In the genomic region with DNA sequence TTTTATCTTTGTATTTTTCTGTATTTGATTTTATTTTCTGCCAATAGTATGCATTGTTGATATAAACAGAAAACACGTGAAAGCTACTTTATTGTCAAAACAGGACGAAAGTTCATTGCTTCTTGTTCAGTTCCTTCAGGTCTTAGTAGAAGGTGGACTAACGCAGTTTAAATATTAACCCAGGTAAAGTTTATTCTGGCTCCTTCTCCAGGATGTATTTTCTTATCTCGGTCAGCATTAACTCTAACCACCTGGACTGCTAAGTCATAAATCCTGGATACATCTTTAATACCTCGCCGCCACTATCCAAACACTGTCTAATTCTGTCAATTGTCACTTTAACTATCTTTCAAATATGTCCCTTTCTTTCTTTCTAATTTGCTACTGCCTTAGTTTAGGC, we compare ENCODE assay signal across 26 cellular contexts. TPM values are rescaled to one million over a fixed set of nuclear protein-coding genes. Genes with fewer than 3 reads are reported as not detected.
DNase-seq lines count a peak whose midpoint lies in the region; ATAC-seq and TF ChIP-seq lines count a peak whose summit lies in the region.
"Had no signal": no experiment of that assay in that cellular context is flagged by ENCODE, and none has a peak within 500 bp of the region (broad histone marks: within the 10 kb centered on the region; RNA-seq: fewer than 3 reads in every experiment).

No MANE protein-coding gene starts in this region.

- no peaks in the 10 kb centered on the region for H3K27me3 ChIP-seq in liver (ENCODE audit: control insufficient read depth in 4 of 4, insufficient read depth in 4 of 4, low read length in 3 of 4)
- no peaks in the 10 kb centered on the region for H3K27me3 ChIP-seq in stomach
- H3K27me3 ChIP-seq in brain microvascular endothelial cell (replicated peaks), result no peaks in the 10 kb centered on the region
- no peaks in the 10 kb centered on the region for H3K27me3 ChIP-seq in GM23248 (replicated peaks; ENCODE audit: insufficient read depth)
- no peaks in the 10 kb centered on the region for H3K27me3 ChIP-seq in esophagus muscularis mucosa
- H3K27me3 ChIP-seq: adrenal gland, breast epithelium, heart right ventricle, SJSA1, suprapubic skin had no signal

- peaks cover 10% of the 10 kb centered on the region for H3F3A ChIP-seq in GM23248 (ENCODE audit: insufficient read depth)

- peak overlapping the region; percentile 25 to 35 for H3K27ac ChIP-seq in liver (ENCODE audit: low read depth in 1 of 2, low read length in 2 of 2)
- peak overlapping the region; percentile 64 to 77 (median 71) for H3K27ac ChIP-seq in stomach
- H3K27ac ChIP-seq in brain microvascular endothelial cell, result no peak overlapping the region
- no peak overlapping the region for H3K27ac ChIP-seq in GM23248
- H3K27ac ChIP-seq in esophagus muscularis mucosa (replicated peaks in 1 of 4), result no peak overlapping the region
- H3K27ac ChIP-seq: adrenal gland, breast epithelium, heart right ventricle, SJSA1, suprapubic skin had no signal

- no peak for TF ChIP-seq POLR2A in stomach (IDR thresholded peaks at IDR 0.05)
- TF ChIP-seq POLR2A in esophagus muscularis mucosa (IDR thresholded peaks at IDR 0.05; ENCODE audit: low read depth), result no peak

- 31% methylated on average over 6 of the region's 6 CpGs for WGBS in liver
- 30 to 53% (median 46%) methylated on average over 6 of the region's 6 CpGs for WGBS in stomach, 5 donors
- 66 to 72% methylated on average over 6 of the region's 6 CpGs for WGBS in GM23248 (ENCODE audit: low coverage in 1 of 2, low lambda C conversion rate in 2 of 2, missing lambda C conversion rate in 2 of 2), 2 experiments
- WGBS in esophagus muscularis mucosa, result 84% methylated on average over 6 of the region's 6 CpGs

- intact Hi-C loops in stomach (cut with DNase I; ENCODE audit: low total_unique reads) (no loop called here), esophagus muscularis mucosa (cut with DNase I) (no loop called here)

- H3K9me2 ChIP-seq in GM23248 (ENCODE audit: insufficient read depth), result no peaks in the 10 kb centered on the region

- TF ChIP-seq CTCF in liver (IDR thresholded peaks at IDR 0.05; ENCODE audit: low read depth, low read length, missing input control) (no peak), stomach (IDR thresholded peaks at IDR 0.05) (no peak), brain microvascular endothelial cell (IDR thresholded peaks at IDR 0.05; ENCODE audit: low read depth, low read length, missing control alignments) (no peak), esophagus muscularis mucosa (IDR thresholded peaks at IDR 0.05) (no peak)

- in situ Hi-C loops in brain microvascular endothelial cell (cut with HindIII; ENCODE audit: low pct_ligation_motif_present, low sequenced_read_pairs), result no loop called here
- in situ Hi-C loops in GM23248 (cut with MboI), result no loop called here

- no peaks in the 10 kb centered on the region for H3K79me2 ChIP-seq in GM23248 (ENCODE audit: insufficient read depth)

- H3K9ac ChIP-seq in liver (ENCODE audit: low read depth in 1 of 2, low read length in 2 of 2) (no peak overlapping the region), GM23248 (no peak overlapping the region)

- no peak for TF ChIP-seq EP300 in stomach (IDR thresholded peaks at IDR 0.05)
- no peak for TF ChIP-seq EP300 in esophagus muscularis mucosa (IDR thresholded peaks at IDR 0.05)

- no peak for ATAC-seq in GM21825 (IDR thresholded peaks at IDR 0.05; ENCODE audit: unreplicated experiment)
- ATAC-seq: heart right ventricle; sciatic nerve; stimulated activated memory B cell treated with anti-CD40 and anti-IgM and Interleukin-4, amounts not matched to agents 10 μg/mL and 1 μg/mL and 100 μg/mL, for 72 hours had no signal

- H3K9me3 ChIP-seq in liver (ENCODE audit: control insufficient read depth in 4 of 4, low read length in 3 of 4) (no peaks in the 10 kb centered on the region), stomach (no peaks in the 10 kb centered on the region), GM23248 (ENCODE audit: low read depth) (no peaks in the 10 kb centered on the region), esophagus muscularis mucosa (no peaks in the 10 kb centered on the region)
- H3K9me3 ChIP-seq: adrenal gland, breast epithelium, heart right ventricle, SJSA1, suprapubic skin had no signal

- DNase-seq in DMS53 (lab: John Stamatoyannopoulos, UW) (peak; percentile 55), glomerular visceral epithelial cell (ENCODE audit: extremely low spot score) (peak; percentile 51), stomach (no peak), brain microvascular endothelial cell (no peak), GM23248 (no peak), esophagus muscularis mucosa (ENCODE audit: extremely low spot score) (no peak)
- DNase-seq: activated CD4-positive, alpha-beta T cell treated with anti-CD3 and anti-CD28 coated beads, Interleukin-2, amount 50 U/mL, for 4 hours; activated naive CD4-positive, alpha-beta T cell treated with anti-CD3 and anti-CD28 coated beads for 36 hours; adrenal gland; C1 segment of cervical spinal cord; effector memory CD4-positive, alpha-beta T cell; EL; erythroblast; heart right ventricle; NCI-H1105; NCI-H187 treated with DMSO at 0.1 percent for 48 hours; NCI-H524 treated with DMSO at 0.1 percent for 48 hours; stimulated activated CD4-positive, alpha-beta T cell treated with anti-CD3 and anti-CD28 coated beads, Interleukin-4, amount 100 ng/mL, for 4 hours; T-helper 1 cell had no signal

- H2AFZ ChIP-seq in GM23248, result no peak overlapping the region

- no peaks in the 10 kb centered on the region for H4K20me1 ChIP-seq in GM23248 (ENCODE audit: insufficient read depth)

- no peaks in the 10 kb centered on the region for H3K36me3 ChIP-seq in liver (ENCODE audit: control insufficient read depth in 4 of 4, insufficient read depth in 3 of 4, low read depth in 1 of 4, low read length in 3 of 4)
- H3K36me3 ChIP-seq in stomach, result no peaks in the 10 kb centered on the region
- no peaks in the 10 kb centered on the region for H3K36me3 ChIP-seq in brain microvascular endothelial cell (replicated peaks)
- H3K36me3 ChIP-seq in GM23248 (ENCODE audit: low read depth), result no peaks in the 10 kb centered on the region
- H3K36me3 ChIP-seq in esophagus muscularis mucosa, result no peaks in the 10 kb centered on the region
- H3K36me3 ChIP-seq: adrenal gland, breast epithelium, heart right ventricle, SJSA1, suprapubic skin had no signal

- peaks cover 0 to 21% (median 14%) of the 10 kb centered on the region in 4 donors for H3K4me1 ChIP-seq in liver (ENCODE audit: control insufficient read depth in 4 of 4, insufficient read depth in 4 of 4, low read length in 3 of 4)
- H3K4me1 ChIP-seq in stomach, result peaks cover 15 to 34% (median 20%) of the 10 kb centered on the region in 4 donors
- H3K4me1 ChIP-seq in GM23248 (ENCODE audit: insufficient read depth), result no peaks in the 10 kb centered on the region
- H3K4me1 ChIP-seq in esophagus muscularis mucosa, result peaks cover 0 to 8% (median 6%) of the 10 kb centered on the region in 4 donors
- H3K4me1 ChIP-seq: breast epithelium had no signal

- no peak overlapping the region for H3K4me2 ChIP-seq in GM23248 (ENCODE audit: unreplicated experiment)

- no peak for TF ChIP-seq RAD21 in liver (IDR thresholded peaks at IDR 0.05)

- H3K4me3 ChIP-seq in liver (ENCODE audit: low read depth in 1 of 3, low read length in 3 of 3), result no peak overlapping the region
- no peak overlapping the region for H3K4me3 ChIP-seq in stomach
- no peak overlapping the region for H3K4me3 ChIP-seq in brain microvascular endothelial cell (ENCODE audit: low read depth, low read length)
- H3K4me3 ChIP-seq in GM23248, result no peak overlapping the region
- no peak overlapping the region for H3K4me3 ChIP-seq in esophagus muscularis mucosa
- H3K4me3 ChIP-seq: adrenal gland, breast epithelium, heart right ventricle, SJSA1, suprapubic skin had no signal

TF ChIP-seq in liver, 16 proteins besides CTCF, POLR2A, EP300 and RAD21 (continues in another document):
- TF ChIP-seq YY1 (IDR thresholded peaks at IDR 0.05), result peak; percentile 21
- TF ChIP-seq FOXA2 (IDR thresholded peaks at IDR 0.05), result no peak
- TF ChIP-seq EGR1 (IDR thresholded peaks at IDR 0.05; ENCODE audit: low read depth in 2 of 2), result no peak
- TF ChIP-seq NR2F2 (IDR thresholded peaks at IDR 0.05), result no peak
- TF ChIP-seq, protein P1, sequence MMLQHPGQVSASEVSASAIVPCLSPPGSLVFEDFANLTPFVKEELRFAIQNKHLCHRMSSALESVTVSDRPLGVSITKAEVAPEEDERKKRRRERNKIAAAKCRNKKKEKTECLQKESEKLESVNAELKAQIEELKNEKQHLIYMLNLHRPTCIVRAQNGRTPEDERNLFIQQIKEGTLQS (IDR thresholded peaks at IDR 0.05), result no peak
- TF ChIP-seq HNF4A (conservative IDR thresholded peaks at IDR 0.05), result peak in 1 of 2 donors; percentile 21
- peak in 1 of 2 donors; percentile 39 for TF ChIP-seq RXRA (IDR thresholded peaks at IDR 0.05)
- TF ChIP-seq SP1 (IDR thresholded peaks at IDR 0.05), result no peak
- TF ChIP-seq, protein P2, sequence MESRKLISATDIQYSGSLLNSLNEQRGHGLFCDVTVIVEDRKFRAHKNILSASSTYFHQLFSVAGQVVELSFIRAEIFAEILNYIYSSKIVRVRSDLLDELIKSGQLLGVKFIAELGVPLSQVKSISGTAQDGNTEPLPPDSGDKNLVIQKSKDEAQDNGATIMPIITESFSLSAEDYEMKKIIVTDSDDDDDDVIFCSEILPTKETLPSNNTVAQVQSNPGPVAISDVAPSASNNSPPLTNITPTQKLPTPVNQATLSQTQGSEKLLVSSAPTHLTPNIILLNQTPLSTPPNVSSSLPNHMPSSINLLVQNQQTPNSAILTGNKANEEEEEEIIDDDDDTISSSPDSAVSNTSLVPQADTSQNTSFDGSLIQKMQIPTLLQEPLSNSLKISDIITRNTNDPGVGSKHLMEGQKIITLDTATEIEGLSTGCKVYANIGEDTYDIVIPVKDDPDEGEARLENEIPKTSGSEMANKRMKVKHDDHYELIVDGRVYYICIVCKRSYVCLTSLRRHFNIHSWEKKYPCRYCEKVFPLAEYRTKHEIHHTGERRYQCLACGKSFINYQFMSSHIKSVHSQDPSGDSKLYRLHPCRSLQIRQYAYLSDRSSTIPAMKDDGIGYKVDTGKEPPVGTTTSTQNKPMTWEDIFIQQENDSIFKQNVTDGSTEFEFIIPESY (IDR thresholded peaks at IDR 0.05), result no peak
- TF ChIP-seq JUND (IDR thresholded peaks at IDR 0.05), result no peak

RNA-seq across cellular contexts. Expression of a gene that starts 5.7 kb away (rescaled TPM):
- total RNA-seq in liver (10 to 100 TPM in 1 of 2 donors, 1 to 10 TPM in 1; 9.4 to 14.0 TPM), stomach (100 to 1,000 TPM in 1 of 5 donors, 10 to 100 TPM in 2, 1 to 10 TPM in 2; 2.9 to 179 (median 10.7) TPM), esophagus muscularis mucosa (10 to 100 TPM; 10.8 to 19.7 (median 13.2) TPM)
- polyA plus RNA-seq in liver (1 to 10 TPM; 4.3 to 9.3 TPM), stomach (1 to 10 TPM; 2.9 to 4.4 (median 4.3) TPM), GM23248 (2016; fragmentation: Nextera tagmentation; extraction: Ambion mirVana) (70.2 and 77.6 TPM in 2 replicates)
- total RNA-seq in GM23248 (2014; rRNA removed; shearing (Covaris generic)), result 18.2 and 22.4 TPM in 2 replicates

RNA-seq across cellular contexts. Expression of a gene that starts 58.5 kb away (rescaled TPM):
- total RNA-seq in liver (1 to 10 TPM; 4.9 to 7.8 TPM), stomach (10 to 100 TPM in 3 of 5 donors, 1 to 10 TPM in 2; 4.6 to 26.6 (median 12.9) TPM), esophagus muscularis mucosa (10 to 100 TPM; 12.9 to 37.3 (median 15.6) TPM)
- polyA plus RNA-seq in liver (1 to 10 TPM; 1.8 to 1.9 TPM), stomach (1 to 10 TPM; 1.3 to 2.9 (median 2.6) TPM), GM23248 (2016; fragmentation: Nextera tagmentation; extraction: Ambion mirVana) (10.0 and 13.2 TPM in 2 replicates)
- 38.6 and 43.3 TPM in 2 replicates for total RNA-seq in GM23248 (2014; rRNA removed; shearing (Covaris generic))

Comparison
In these comparisons a context has a peak if more than half of its experiments do, and no peak if none do; other contexts are left out.
1. DNase-seq: peak in DMS53 (single experiment) and glomerular visceral epithelial cell (single experiment); none in stomach (single experiment), brain microvascular endothelial cell (single experiment), GM23248 (single experiment) and esophagus muscularis mucosa (single experiment).
2. H3K27ac ChIP-seq: peak in liver (2 of 2) and stomach (5 of 5); none in brain microvascular endothelial cell (single experiment), GM23248 (single experiment) and esophagus muscularis mucosa (0 of 4).